Comparison of ENCODE assay signal across 28 cellular contexts in genomic region chr6:57006101-57006500, GRCh38. TPM values are rescaled to one million over a fixed set of nuclear protein-coding genes. Genes with fewer than 3 reads are reported as not detected.
"Had no signal": no experiment of that assay in that cellular context is flagged by ENCODE, and none has a peak within 500 bp of the region (broad histone marks: within the 10 kb centered on the region; RNA-seq: fewer than 3 reads in every experiment).

No MANE protein-coding gene starts in this region.

- H3K27me3 ChIP-seq: esophagus squamous epithelium, gastrocnemius medialis, heart right ventricle, left lung had no signal

- H3K36me3 Mint-ChIP-seq: mesothelial cell of epicardium, naive B cell had no signal

- ATAC-seq: effector memory CD8-positive, alpha-beta T cell; esophagus mucosa; gastrocnemius medialis; heart right ventricle; left cardiac atrium; left lung; left ventricle myocardium superior; mucosa of descending colon had no signal

- H3K9me3 ChIP-seq: esophagus squamous epithelium, gastrocnemius medialis, heart right ventricle, left lung, lower lobe of right lung, mucosa of descending colon had no signal

- H3K4me3 Mint-ChIP-seq: dendritic cell treated with granulocyte-macrophage colony-stimulating factor and Interleukin-4, amounts not matched to agents 40 ng/mL and 50 ng/mL, for 4 days; effector memory CD8-positive, alpha-beta T cell; endodermal cell; mesothelial cell of epicardium; naive B cell had no signal

- H3K4me1 ChIP-seq: esophagus squamous epithelium, heart right ventricle, left lung, lower lobe of right lung had no signal

- H3K4me1 Mint-ChIP-seq: endodermal cell, mesothelial cell of epicardium, naive B cell had no signal

- DNase-seq: cortex of kidney; effector CD8-positive, alpha-beta T cell; effector memory CD8-positive, alpha-beta T cell; endodermal cell; erythroblast; esophagus squamous epithelium; foreskin fibroblast; foreskin melanocyte; gastrocnemius medialis; glutamatergic neuron; head of caudate nucleus; heart right ventricle; hippocampal formation; left cardiac atrium; left lung; left ventricle myocardium superior; lower lobe of right lung; mesenchymal stem cell; mucosa of descending colon; naive B cell had no signal

- H3K9me3 Mint-ChIP-seq: dendritic cell treated with granulocyte-macrophage colony-stimulating factor and Interleukin-4, amounts not matched to agents 40 ng/mL and 50 ng/mL, for 4 days; effector memory CD8-positive, alpha-beta T cell; endodermal cell; naive B cell had no signal

- H3K36me3 ChIP-seq: esophagus squamous epithelium, gastrocnemius medialis, heart right ventricle, left lung, lower lobe of right lung had no signal

- H3K27ac ChIP-seq: epithelial cell of prostate, esophagus squamous epithelium, gastrocnemius medialis, heart right ventricle, left lung, lower lobe of right lung had no signal

- H3K4me3 ChIP-seq: esophagus squamous epithelium, gastrocnemius medialis, heart right ventricle, left lung, lower lobe of right lung, mucosa of descending colon had no signal

- FAIRE-seq: endometrium, islet of Langerhans, keratinocyte had no signal

- H3K27me3 Mint-ChIP-seq: dendritic cell treated with granulocyte-macrophage colony-stimulating factor and Interleukin-4, amounts not matched to agents 40 ng/mL and 50 ng/mL, for 4 days had no signal

- H3K27ac Mint-ChIP-seq: dendritic cell treated with granulocyte-macrophage colony-stimulating factor and Interleukin-4, amounts not matched to agents 40 ng/mL and 50 ng/mL, for 4 days; effector memory CD8-positive, alpha-beta T cell; endodermal cell; mesothelial cell of epicardium; naive B cell had no signal

RNA-seq across cellular contexts. Expression of gene BEND6, which starts 51.2 kb away (rescaled TPM):
- total RNA-seq: lung microvascular endothelial cell had no signal
